In the genomic region with DNA sequence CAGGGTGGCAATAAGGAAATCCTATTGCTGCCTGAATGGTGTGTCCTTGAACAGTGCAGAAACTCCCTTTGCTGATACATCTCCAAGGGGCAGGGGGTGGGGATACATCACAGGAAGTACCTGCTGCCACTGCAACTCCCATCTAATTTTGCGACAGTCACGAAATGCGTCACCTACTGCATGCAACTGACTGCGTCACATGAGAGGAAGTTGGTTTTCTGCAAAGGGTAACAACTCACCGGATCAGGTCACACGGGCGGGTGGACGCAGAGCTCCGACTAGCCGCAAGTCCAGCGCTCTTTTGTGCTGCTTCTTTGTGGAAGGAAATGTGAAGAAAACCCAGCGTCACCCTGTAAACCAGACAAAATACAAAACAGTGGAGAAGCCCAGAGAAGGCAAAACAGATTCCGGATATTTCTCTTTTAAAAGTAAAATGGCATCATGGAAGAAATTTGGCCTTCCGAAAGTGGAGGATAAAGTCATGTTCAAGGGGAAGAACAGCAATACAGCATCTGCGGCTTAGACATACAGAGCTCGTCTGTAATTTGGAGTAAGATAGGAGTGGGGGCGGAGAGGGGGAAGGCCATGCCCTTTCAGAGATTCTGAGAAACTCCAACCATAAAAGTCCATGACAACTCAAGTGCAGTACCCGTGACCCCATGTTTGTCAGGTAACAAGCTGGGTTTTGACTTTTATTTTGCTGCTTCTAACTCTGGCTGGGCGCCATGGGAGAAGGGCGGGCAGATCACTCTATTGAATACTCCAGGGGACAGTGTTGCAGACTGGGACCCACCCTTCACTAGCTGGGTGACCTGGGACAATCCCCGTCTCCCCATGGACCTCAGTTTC, we compare ENCODE assay signal across 1 cellular context.
TF ChIP-seq lines count a peak whose summit lies in the region.

No MANE protein-coding gene starts in this region.

TF ChIP-seq in GM23338, 12 proteins besides CTCF, POLR2A, EP300 and RAD21 (continued from another document):
- no peak for TF ChIP-seq ZNF462 (CRISPR knock-in tag; IDR thresholded peaks at IDR 0.05)
- no peak for TF ChIP-seq CREB1 (CRISPR knock-in tag; IDR thresholded peaks at IDR 0.05; ENCODE audit: low read depth)
